8 cellular contexts compared by ENCODE assay signal in the genomic region with DNA sequence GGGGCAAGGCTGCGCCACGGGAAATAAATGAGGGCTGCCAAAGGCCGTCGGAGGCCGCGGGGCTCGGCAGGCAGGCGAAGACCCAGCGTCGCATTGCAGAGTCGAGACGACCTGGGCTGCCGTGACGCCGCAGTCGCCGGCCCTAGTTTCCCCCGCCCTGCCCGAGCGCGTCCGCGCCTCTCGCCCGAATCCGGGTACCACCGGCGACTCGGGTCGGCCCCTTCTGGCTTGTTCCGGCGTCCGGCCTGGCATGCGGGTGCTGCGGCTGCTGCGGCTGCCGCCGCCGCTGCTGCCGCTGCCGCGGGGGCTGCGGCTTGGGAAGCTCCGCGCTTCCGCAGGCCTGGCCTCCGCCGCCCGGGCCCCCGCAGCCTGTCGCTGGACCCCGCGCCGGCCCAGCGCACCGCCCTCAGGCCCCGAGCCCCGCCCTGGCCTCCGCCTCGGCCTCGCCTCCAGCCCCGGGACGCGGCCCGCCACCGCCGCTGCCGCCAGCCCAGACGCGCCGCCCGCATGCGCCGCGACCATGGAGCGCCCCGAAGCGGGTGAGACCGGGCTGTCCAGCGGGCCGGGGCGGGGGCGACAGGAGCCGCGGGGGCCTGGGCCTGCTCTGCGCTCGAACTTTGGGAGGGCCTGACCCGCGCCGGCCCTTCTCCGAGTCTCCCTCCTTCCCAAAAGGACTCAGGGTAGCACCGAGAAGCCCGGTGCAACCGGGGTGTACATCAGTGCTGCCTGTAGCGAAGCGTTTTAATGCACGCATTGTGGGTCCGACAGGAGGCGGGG. TPM values are rescaled to one million over a fixed set of nuclear protein-coding genes. Genes with fewer than 3 reads are reported as not detected.
A peak's percentile ranks its signal among the peaks of the same experiment; 100 is the strongest.
DNase-seq lines count a peak whose midpoint lies in the region; ATAC-seq, FAIRE-seq and TF ChIP-seq lines count a peak whose summit lies in the region.

A gene (plus strand): TSS at position 224 of the 777 bp plus-strand sequence. CDS start 297 bp downstream, at position 521.

- peak; percentile 34 for TF ChIP-seq POLR2A in GM18951 (IDR thresholded peaks at IDR 0.05; ENCODE audit: extremely low read depth, insufficient read depth, insufficient read length)

- H3K27ac Mint-ChIP-seq in activated naive CD4-positive, alpha-beta T cell treated with anti-CD3 and anti-CD28 coated beads for 36 hours, result peak within 1 kb of the TSS; percentile 83

- H3K4me3 ChIP-seq in AG09309 (ENCODE audit: control insufficient read depth, low read depth, low read length), result peak within 1 kb of the TSS; percentile 52
- H3K4me3 ChIP-seq in SJCRH30, result peak within 1 kb of the TSS; percentile 62
- peak within 1 kb of the TSS; percentile 51 for H3K4me3 ChIP-seq in neuron (ENCODE audit: low read length)
- H3K4me3 ChIP-seq in subcutaneous abdominal adipose tissue (ENCODE audit: low read depth in 1 of 5, low read length in 5 of 5), result peak within 1 kb of the TSS; percentile 80 to 96 (median 93)

- H2AFZ ChIP-seq in neuron (ENCODE audit: low read depth, low read length), result peak within 1 kb of the TSS; percentile 96

- intact Hi-C loops in activated naive CD4-positive, alpha-beta T cell treated with anti-CD3 and anti-CD28 coated beads for 36 hours (cut with micrococcal nuclease), result loop anchor here (1.0 to 5.0 kb wide), 5 partner anchors 64 to 493 kb away; a partner anchor contains a TSS

- CTCF ChIA-PET in activated naive CD4-positive, alpha-beta T cell treated with anti-CD3 and anti-CD28 coated beads for 36 hours (lab: Charles Lee), result interaction anchor here (1.1 kb wide), 1 partner anchor 14 kb away, joined by 3 read pairs; no protein-coding TSS in a partner anchor

- no peak for TF ChIP-seq CTCF in AG09309 (IDR thresholded peaks at IDR 0.05; ENCODE audit: control insufficient read depth, insufficient read depth, low read depth, low read length, missing control alignments)

- H3K27ac ChIP-seq in SJCRH30 (peak within 1 kb of the TSS; percentile 55), subcutaneous abdominal adipose tissue (ENCODE audit: low read depth, low read length) (peak within 1 kb of the TSS; percentile 89)

- H3K9me3 ChIP-seq in SJCRH30 (replicated peaks), result no peaks in the 10 kb centered on the region
- H3K9me3 ChIP-seq in neuron (ENCODE audit: low read length), result no peaks in the 10 kb centered on the region
- no peaks in the 10 kb centered on the region for H3K9me3 ChIP-seq in subcutaneous abdominal adipose tissue (ENCODE audit: control insufficient read depth in 5 of 5, low read length in 5 of 5)

- no peaks in the 10 kb centered on the region for H3K9me3 Mint-ChIP-seq in activated naive CD4-positive, alpha-beta T cell treated with anti-CD3 and anti-CD28 coated beads for 36 hours

- no peak for FAIRE-seq in frontal cortex (lab: Jason Lieb, UNC)

- H3K27me3 Mint-ChIP-seq in activated naive CD4-positive, alpha-beta T cell treated with anti-CD3 and anti-CD28 coated beads for 36 hours (ENCODE audit: low read depth), result no peaks in the 10 kb centered on the region

- H3K4me1 ChIP-seq in SJCRH30, result peaks cover 4% of the 10 kb centered on the region
- peaks cover 7% of the 10 kb centered on the region for H3K4me1 ChIP-seq in neuron (ENCODE audit: insufficient read depth, low read length)
- H3K4me1 ChIP-seq in subcutaneous abdominal adipose tissue (ENCODE audit: control insufficient read depth in 5 of 5, insufficient read depth in 5 of 5, low read length in 5 of 5), result peaks cover 3 to 20% (median 14%) of the 10 kb centered on the region in 5 donors

- peak within 1 kb of the TSS; percentile 68 to 87 (median 86) for H3K9ac ChIP-seq in subcutaneous abdominal adipose tissue (ENCODE audit: low read length in 5 of 5)

- peak within 1 kb of the TSS; percentile 85 for H3K4me3 Mint-ChIP-seq in activated naive CD4-positive, alpha-beta T cell treated with anti-CD3 and anti-CD28 coated beads for 36 hours

- H3K27me3 ChIP-seq in SJCRH30, result no peaks in the 10 kb centered on the region
- no peaks in the 10 kb centered on the region for H3K27me3 ChIP-seq in neuron (ENCODE audit: insufficient read depth, low read length)
- no peaks in the 10 kb centered on the region for H3K27me3 ChIP-seq in subcutaneous abdominal adipose tissue (ENCODE audit: control insufficient read depth in 5 of 5, insufficient read depth in 4 of 5, low read length in 5 of 5)

- no peak for DNase-seq in AG09309 (ENCODE audit: low read depth)
- DNase-seq in SJCRH30, result peak; percentile 63 to 64
- DNase-seq in activated naive CD4-positive, alpha-beta T cell treated with anti-CD3 and anti-CD28 coated beads for 36 hours, result peak; percentile 67
- peak; percentile 84 to 89 for DNase-seq in frontal cortex (ENCODE audit: low spot score in 2 of 2)

- peak; percentile 72 for ATAC-seq in HG03139 (IDR thresholded peaks at IDR 0.05; ENCODE audit: unreplicated experiment)

- peaks cover 1% of the 10 kb centered on the region for H3K36me3 Mint-ChIP-seq in activated naive CD4-positive, alpha-beta T cell treated with anti-CD3 and anti-CD28 coated beads for 36 hours (ENCODE audit: low read depth)

- no peaks in the 10 kb centered on the region for H3K36me3 ChIP-seq in SJCRH30
- H3K36me3 ChIP-seq in neuron (ENCODE audit: insufficient read depth, low read length), result no peaks in the 10 kb centered on the region
- no peaks in the 10 kb centered on the region for H3K36me3 ChIP-seq in subcutaneous abdominal adipose tissue (ENCODE audit: control insufficient read depth in 5 of 5, insufficient read depth in 5 of 5, low read length in 5 of 5)

- in situ Hi-C loops in GM18951 (cut with MboI; ENCODE audit: low sequenced_read_pairs, unreplicated experiment), result no loop called here

- peaks cover 13% of the 10 kb centered on the region for H3K4me1 Mint-ChIP-seq in activated naive CD4-positive, alpha-beta T cell treated with anti-CD3 and anti-CD28 coated beads for 36 hours (ENCODE audit: low read depth)

RNA-seq across cellular contexts. Expression of the gene that starts here (rescaled TPM):
- total RNA-seq in SJCRH30 (2014; rRNA removed; shearing (Covaris generic)), result 1.4 and 2.3 TPM in 2 replicates
- 1 to 10 TPM; 7.3 to 7.5 TPM for total RNA-seq in activated naive CD4-positive, alpha-beta T cell treated with anti-CD3 and anti-CD28 coated beads for 36 hours
- 205 TPM for total RNA-seq in frontal cortex

Comparison
In these comparisons a context has a peak if more than half of its experiments do, and no peak if none do; other contexts are left out.
1. RNA of the gene that starts here (total RNA-seq): 205 TPM in frontal cortex (single experiment); 7.3 to 7.5 TPM in activated naive CD4-positive, alpha-beta T cell treated with anti-CD3 and anti-CD28 coated beads for 36 hours and 1.4 to 2.3 TPM in SJCRH30; every median in the first group is over 10 times any median in the second.
2. Peak in every context shown above with its lines, with median percentiles within 50 percentile points of each other: H3K4me3 ChIP-seq.